Comparison of ENCODE assay signal across 19 cellular contexts in genomic region chr9:127313042-127313560, GRCh38.
"Had no signal": no experiment of that assay in that cellular context is flagged by ENCODE, and none has a peak within 500 bp of the region (broad histone marks: within the 10 kb centered on the region; RNA-seq: fewer than 3 reads in every experiment).

No MANE protein-coding gene starts in this region.

- H3K9me3 Mint-ChIP-seq: immature natural killer cell, memory B cell, mesothelial cell of epicardium, natural killer cell, neural crest cell had no signal

- H3K9me3 ChIP-seq: gastrocnemius medialis, left lung, lower lobe of right lung, sigmoid colon, thyroid gland, upper lobe of left lung, vagina had no signal

- DNase-seq: cortex of kidney; effector CD8-positive, alpha-beta T cell; gastrocnemius medialis; immature natural killer cell; left lung; lower lobe of right lung; natural killer cell; posterior cingulate gyrus; sigmoid colon; stimulated activated CD4-positive, alpha-beta T cell treated with anti-CD3 and anti-CD28 coated beads, Interleukin-12 subunit alpha, Interleukin-12 subunit beta, amount 100 ng/mL, for 4 hours; stimulated activated naive CD4-positive, alpha-beta T cell treated with Interleukin-2 at 50 U/mL for 16 hours; thyroid gland; upper lobe of left lung had no signal

- H3K27ac ChIP-seq: left lung, lower lobe of right lung, sigmoid colon, skin epidermis, thyroid gland, upper lobe of left lung, vagina had no signal

- H3K4me3 ChIP-seq: dorsolateral prefrontal cortex, gastrocnemius medialis, left lung, lower lobe of right lung, sigmoid colon, skin epidermis, thyroid gland, upper lobe of left lung, vagina had no signal

- H3K4me1 Mint-ChIP-seq: immature natural killer cell, memory B cell, natural killer cell, neural crest cell had no signal

- H3K36me3 ChIP-seq: gastrocnemius medialis, left lung, lower lobe of right lung, thyroid gland, upper lobe of left lung, vagina had no signal

- H3K27me3 ChIP-seq: dorsolateral prefrontal cortex, gastrocnemius medialis, left lung, sigmoid colon, thyroid gland, upper lobe of left lung, vagina had no signal

- H3K36me3 Mint-ChIP-seq: natural killer cell had no signal

- H3K27me3 Mint-ChIP-seq: memory B cell had no signal

- H3K4me3 Mint-ChIP-seq: immature natural killer cell, memory B cell, mesothelial cell of epicardium, natural killer cell, neural crest cell had no signal

- H3K27ac Mint-ChIP-seq: immature natural killer cell, memory B cell, mesothelial cell of epicardium, natural killer cell had no signal

- ATAC-seq: gastrocnemius medialis, left lung, lower lobe of right lung, natural killer cell had no signal
